In the genomic region with DNA sequence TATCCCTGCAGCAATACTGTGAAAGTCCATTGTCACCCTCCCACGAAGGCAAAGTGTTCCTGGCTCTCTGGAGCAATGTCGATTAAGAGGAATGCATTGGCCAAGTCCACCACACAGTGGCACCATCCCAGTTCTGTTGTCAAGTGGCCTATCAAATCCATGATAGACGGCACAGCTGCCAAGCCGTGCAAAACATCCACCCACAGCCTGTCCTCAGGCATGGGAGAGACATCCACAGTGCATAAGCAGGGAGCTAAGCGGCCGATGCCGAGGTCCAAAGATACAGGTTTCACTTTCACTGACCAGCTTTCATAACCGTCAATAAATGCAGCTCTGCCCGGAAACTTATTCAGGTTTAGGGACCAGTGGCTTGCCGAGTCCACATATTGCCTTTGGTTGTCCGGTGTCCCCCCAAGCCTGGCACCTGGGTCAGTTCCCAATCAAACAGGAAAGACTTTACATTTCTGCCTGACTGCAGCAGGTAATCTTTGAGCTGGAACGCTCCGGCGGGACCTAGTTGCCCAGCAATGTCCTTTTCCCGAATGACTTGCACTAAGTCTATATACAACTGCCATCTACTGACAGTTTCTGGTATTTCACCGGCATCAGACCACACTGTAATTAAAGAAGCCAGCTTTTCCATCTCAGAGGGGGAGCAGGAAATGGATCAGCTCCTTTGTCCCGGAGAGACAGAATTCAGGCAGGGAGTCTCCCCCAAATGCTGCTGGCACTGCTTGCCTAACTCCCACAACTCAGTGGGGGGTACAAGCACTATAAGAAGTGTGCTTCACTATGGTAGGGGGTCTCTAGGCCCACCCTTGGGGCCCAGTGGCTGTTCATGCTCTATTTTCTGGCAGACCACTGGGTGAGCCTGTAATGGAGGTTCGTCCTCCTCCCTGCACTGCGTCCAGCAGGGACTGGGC, we compare ENCODE assay signal across 8 cellular contexts. TPM values are rescaled to one million over a fixed set of nuclear protein-coding genes. Genes with fewer than 3 reads are reported as not detected.
DNase-seq lines count a peak whose midpoint lies in the region; ATAC-seq and TF ChIP-seq lines count a peak whose summit lies in the region.

No MANE protein-coding gene starts in this region.

- no peak overlapping the region for H2BK12ac ChIP-seq in trophoblast cell (ENCODE audit: low read length)

- H3K9ac ChIP-seq in HCT116 (ENCODE audit: low read length), result peak overlapping the region; percentile 70
- no peak overlapping the region for H3K9ac ChIP-seq in trophoblast cell (ENCODE audit: low read length)

- no peak overlapping the region for H3K14ac ChIP-seq in trophoblast cell (ENCODE audit: low read length)

- no peak for TF ChIP-seq POLR2A in HCT116 (IDR thresholded peaks at IDR 0.05; ENCODE audit: borderline replicate concordance, extremely low read depth, insufficient read depth, insufficient read length)

- H3K4ac ChIP-seq in trophoblast cell (ENCODE audit: low read depth, low read length), result no peak overlapping the region

- no peaks in the 10 kb centered on the region for H4K20me1 ChIP-seq in HCT116 (ENCODE audit: insufficient read depth)

- ATAC-seq in HCT116 (peak; percentile 72), left cardiac atrium (peak; percentile 88 to 92), GM19328 (IDR thresholded peaks at IDR 0.05; ENCODE audit: unreplicated experiment) (no peak)

- BruUV-seq in HCT116 (replicated peaks; lab: Mats Ljungman, UMichigan), result no TSS peak

- H3K4me2 ChIP-seq in HCT116 (ENCODE audit: low read length), result peak overlapping the region; percentile 94
- H3K4me2 ChIP-seq in trophoblast cell (ENCODE audit: low read length), result peak overlapping the region; percentile 55

- RAD21 ChIA-PET in HCT116 (lab: Charles Lee; ENCODE audit: low non-redundant PET in 1 of 2, low total read pairs in 2 of 2, uncharacterized antibody in 2 of 2, unreplicated experiment in 2 of 2), result interaction anchor here (0.7 to 1.7 kb wide), 5 partner anchors 104 to 461 kb away, joined by 3 to 4 read pairs (median 3); a partner anchor contains a TSS

- H3K4me1 ChIP-seq in HCT116 (ENCODE audit: control insufficient read depth in 1 of 2, insufficient read depth in 2 of 2, low read length in 2 of 2) (peaks cover 39 to 56% of the 10 kb centered on the region in 2 experiments), trophoblast cell (ENCODE audit: control insufficient read depth in 1 of 2, insufficient read depth in 2 of 2, low read length in 2 of 2) (peaks cover 0 to 6% of the 10 kb centered on the region in 2 experiments)

- H2AK5ac ChIP-seq in trophoblast cell (ENCODE audit: low read length), result peak overlapping the region; percentile 15

- peak overlapping the region; percentile 3 for H3K18ac ChIP-seq in trophoblast cell (ENCODE audit: low read length)

- POLR2A ChIA-PET in HCT116 (lab: Charles Lee), result interaction anchor here (0.7 to 2.8 kb wide), 13 partner anchors 15 to 544 kb away, joined by 3 to 14 read pairs (median 4); a partner anchor contains a TSS

- H3K27me3 ChIP-seq in HCT116 (ENCODE audit: insufficient read depth, low read length) (no peaks in the 10 kb centered on the region), trophoblast cell (ENCODE audit: insufficient read depth, low read length) (no peaks in the 10 kb centered on the region)

- no peak overlapping the region for H2BK120ac ChIP-seq in trophoblast cell (ENCODE audit: insufficient read depth, low read length, poor library complexity)

- H3K9me3 ChIP-seq in HCT116 (ENCODE audit: control insufficient read depth in 1 of 2, insufficient read depth in 1 of 2, low read depth in 1 of 2, low read length in 2 of 2) (no peaks in the 10 kb centered on the region), trophoblast cell (ENCODE audit: insufficient read depth, low read depth, low read length) (peaks cover 6% of the 10 kb centered on the region)

- intact Hi-C loops in HCT116 (cut with micrococcal nuclease), result loop anchor here (1.0 to 10.0 kb wide), 5 partner anchors 104 to 451 kb away; a partner anchor contains a TSS
- intact Hi-C loops in left cardiac atrium (cut with DNase I), result loop anchor here (2.0 to 10.0 kb wide), 4 partner anchors 75 to 221 kb away; a partner anchor contains a TSS

- H2AFZ ChIP-seq in HCT116 (ENCODE audit: low read depth, low read length, poor library complexity, severe bottlenecking) (no peak overlapping the region), trophoblast cell (ENCODE audit: insufficient read depth, low read length, poor library complexity) (no peak overlapping the region)

- DNase-seq in Daoy (ENCODE audit: low read depth) (peak; percentile 90), HCT116 (ENCODE audit: low read depth, low spot score) (peak; percentile 72), NCI-H1436 treated with DMSO at 0.1 percent for 48 hours (lab: John Stamatoyannopoulos, UW) (peak; percentile 70), T-helper 1 cell (peak; percentile 11 to 74 (median 36)), anterior cingulate cortex (lab: John Stamatoyannopoulos, UW) (peak in 57 of 58 donors; percentile 15 to 87 (median 65)), left cardiac atrium (peak; percentile 66), trophoblast cell (peak; percentile 72 to 94)

- peak overlapping the region; percentile 85 for H3K27ac ChIP-seq in HCT116 (ENCODE audit: low read depth, low read length)
- H3K27ac ChIP-seq in trophoblast cell (ENCODE audit: low read depth, low read length), result no peak overlapping the region

- H4K8ac ChIP-seq in trophoblast cell (ENCODE audit: low read depth, low read length), result peak overlapping the region; percentile 36

- peak overlapping the region; percentile 46 to 63 for H3K4me3 ChIP-seq in HCT116 (replicated peaks in 1 of 2; ENCODE audit: low read depth in 1 of 2, low read length in 2 of 2)
- H3K4me3 ChIP-seq in trophoblast cell (ENCODE audit: low read depth, low read length), result no peak overlapping the region

- no peak overlapping the region for H4K91ac ChIP-seq in trophoblast cell (ENCODE audit: low read depth, low read length)

- no peaks in the 10 kb centered on the region for H3K79me1 ChIP-seq in trophoblast cell (ENCODE audit: low read length)

- H3K9me2 ChIP-seq in HCT116 (ENCODE audit: insufficient read depth), result no peaks in the 10 kb centered on the region

- no peak overlapping the region for H2BK5ac ChIP-seq in trophoblast cell (ENCODE audit: low read depth, low read length, poor library complexity)

- peak; percentile 84 for TF ChIP-seq RAD21 in HCT116 (IDR thresholded peaks at IDR 0.05; ENCODE audit: low read depth)

- H3K79me2 ChIP-seq in HCT116 (ENCODE audit: insufficient read depth, low read length), result peaks cover 57% of the 10 kb centered on the region
- no peaks in the 10 kb centered on the region for H3K79me2 ChIP-seq in trophoblast cell (ENCODE audit: control insufficient read depth, insufficient read depth, low read length, poor library complexity)

- H3K23ac ChIP-seq in trophoblast cell (ENCODE audit: low read length), result no peak overlapping the region

- H4K12ac ChIP-seq in trophoblast cell (ENCODE audit: low read depth, low read length), result peak overlapping the region; percentile 46

- TF ChIP-seq CTCF in HCT116 (IDR thresholded peaks at IDR 0.05 in 2 of 3, conservative IDR thresholded peaks at IDR 0.05 in 1 of 3; ENCODE audit: borderline replicate concordance in 1 of 3, insufficient read depth in 1 of 3, low read depth in 2 of 3, low read length in 2 of 3), result peak; percentile 60 to 69 (median 62)

- CTCF ChIA-PET in HCT116 (lab: Charles Lee), result interaction anchor here (0.6 to 2.7 kb wide), 21 partner anchors 11 to 519 kb away, joined by 3 to 20 read pairs (median 4); a partner anchor contains a TSS

- peaks cover 2 to 4% of the 10 kb centered on the region in 2 experiments; a peak in 1 of 4 replicates for H3K36me3 ChIP-seq in HCT116 (ENCODE audit: control insufficient read depth in 1 of 2, insufficient read depth in 2 of 2, low read length in 2 of 2)
- H3K36me3 ChIP-seq in trophoblast cell (ENCODE audit: control insufficient read depth in 1 of 2, insufficient read depth in 2 of 2, low read length in 2 of 2), result peaks cover 0 to 10% of the 10 kb centered on the region in 2 experiments

- no CpG with 5 or more reads among the region's 19 CpGs for WGBS in trophoblast cell (ENCODE audit: extremely low coverage, insufficient coverage, insufficient read length)

TF ChIP-seq in HCT116, 20 proteins besides CTCF, POLR2A, EP300 and RAD21:
- TF ChIP-seq CBX3 (IDR thresholded peaks at IDR 0.05; ENCODE audit: low read depth), result peak; percentile 39; the same call in 1 of the 2 replicates
- TF ChIP-seq, protein P1, sequence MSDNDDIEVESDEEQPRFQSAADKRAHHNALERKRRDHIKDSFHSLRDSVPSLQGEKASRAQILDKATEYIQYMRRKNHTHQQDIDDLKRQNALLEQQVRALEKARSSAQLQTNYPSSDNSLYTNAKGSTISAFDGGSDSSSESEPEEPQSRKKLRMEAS (IDR thresholded peaks at IDR 0.05), result no peak; the same call in 1 of the 2 replicates

RNA-seq across cellular contexts. Expression of a gene that starts 6.3 kb away (rescaled TPM):
- total RNA-seq in Daoy (2014; rRNA removed; shearing (Covaris generic)), result 2.5 and 5.3 TPM in 2 replicates
- total RNA-seq in HCT116 (2021; ENCODE audit: unreplicated experiment), result 11.2 TPM
- 2.9 and 3.6 TPM in 2 replicates for polyA plus RNA-seq in HCT116 (2012)
- 1 to 10 TPM; 3.2 to 4.6 TPM for total RNA-seq in left cardiac atrium
- polyA plus RNA-seq in trophoblast cell (2013), result 3.1 and 3.3 TPM in 2 replicates

RNA-seq across cellular contexts. Expression of a gene that starts 20.1 kb away (rescaled TPM):
- total RNA-seq in Daoy (2014; rRNA removed; shearing (Covaris generic)), result 27.6 and 36.1 TPM in 2 replicates
- total RNA-seq in HCT116 (2021; ENCODE audit: unreplicated experiment) (10.1 TPM), left cardiac atrium (10 to 100 TPM in 1 of 2 donors, 1 to 10 TPM in 1; 8.4 to 11.4 TPM)
- 7.1 and 7.4 TPM in 2 replicates for polyA plus RNA-seq in HCT116 (2012)
- 2.0 TPM in 2 replicates for polyA plus RNA-seq in trophoblast cell (2013)

RNA-seq across cellular contexts. Expression of a gene that starts 43.5 kb away (rescaled TPM):
- 8.1 and 8.5 TPM in 2 replicates for total RNA-seq in Daoy (2014; rRNA removed; shearing (Covaris generic))
- total RNA-seq in HCT116 (2021; ENCODE audit: unreplicated experiment), result 0.81 TPM
- 0.15 and 0.40 TPM in 2 replicates for polyA plus RNA-seq in HCT116 (2012)
- 1 to 10 TPM; 2.6 to 3.7 TPM for total RNA-seq in left cardiac atrium
- 2.6 and 3.0 TPM in 2 replicates for polyA plus RNA-seq in trophoblast cell (2013)

Comparison
In these comparisons a context has a peak if more than half of its experiments do, and no peak if none do; other contexts are left out.
1. DNase-seq: peak in every context shown above with its lines; median percentile 90 in Daoy; 83 in trophoblast cell; 72 in HCT116; 70 in NCI-H1436 treated with DMSO at 0.1 percent for 48 hours; 66 in left cardiac atrium; 65 in anterior cingulate cortex; 36 in T-helper 1 cell.